In genomic region chr11:128692750-128693578, GRCh38 we compare ENCODE assay signal across 8 cellular contexts. TPM values are rescaled to one million over a fixed set of nuclear protein-coding genes. Genes with fewer than 3 reads are reported as not detected.
A peak's percentile ranks its signal among the peaks of the same experiment; 100 is the strongest.
DNase-seq lines count a peak whose midpoint lies in the region; ATAC-seq and TF ChIP-seq lines count a peak whose summit lies in the region.

No MANE protein-coding gene starts in this region.

- H3K27ac ChIP-seq in KMS-11 = no peak overlapping the region
- H3K27ac ChIP-seq in right cardiac atrium (ENCODE audit: low read length) = peak overlapping the region; percentile 86

- ATAC-seq in right cardiac atrium (peak; percentile 48 to 58), HG03039 (IDR thresholded peaks at IDR 0.05; ENCODE audit: unreplicated experiment) (no peak)

- H3K4me3 ChIP-seq in KMS-11 (IDR thresholded peaks at IDR 0.05; ENCODE audit: insufficient read depth, low read depth, low read length) (no peak overlapping the region), right cardiac atrium (ENCODE audit: low read length) (peak overlapping the region; percentile 70), skeletal muscle satellite cell (ENCODE audit: low read length) (peak overlapping the region; percentile 88)

- H3K27me3 ChIP-seq in KMS-11 (ENCODE audit: insufficient read depth, low read depth) = 0 out of 2 replicates have a peak, but pooled peaks cover 3% of the 10 kb centered on the region
- H3K27me3 ChIP-seq in right cardiac atrium (ENCODE audit: control insufficient read depth, insufficient read depth) = no peaks in the 10 kb centered on the region
- peaks cover 39% of the 10 kb centered on the region for H3K27me3 ChIP-seq in skeletal muscle satellite cell (ENCODE audit: control insufficient read depth, insufficient read depth, low read length)

- peaks cover 35% of the 10 kb centered on the region for H3K4me1 Mint-ChIP-seq in activated naive CD8-positive, alpha-beta T cell treated with anti-CD3 and anti-CD28 coated beads for 36 hours

- DNase-seq in GM03348 (ENCODE audit: low spot score) = peak; percentile 81
- DNase-seq in activated naive CD8-positive, alpha-beta T cell treated with anti-CD3 and anti-CD28 coated beads for 36 hours = peak; percentile 53
- DNase-seq in right cardiac atrium = peak; percentile 57 to 81 (median 79)
- no peak for DNase-seq in COLO829 (ENCODE audit: low spot score)
- DNase-seq in ureter (ENCODE audit: low spot score) = no peak

- peaks cover 9% of the 10 kb centered on the region for H3K36me3 Mint-ChIP-seq in activated naive CD8-positive, alpha-beta T cell treated with anti-CD3 and anti-CD28 coated beads for 36 hours

- no peak for TF ChIP-seq CTCF in KMS-11 (conservative IDR thresholded peaks at IDR 0.05; ENCODE audit: low read depth, low read length)

- H3K27ac Mint-ChIP-seq in activated naive CD8-positive, alpha-beta T cell treated with anti-CD3 and anti-CD28 coated beads for 36 hours = peak overlapping the region; percentile 93

- peak overlapping the region; percentile 95 for H3K4me3 Mint-ChIP-seq in activated naive CD8-positive, alpha-beta T cell treated with anti-CD3 and anti-CD28 coated beads for 36 hours

- H3K4me1 ChIP-seq in KMS-11 (ENCODE audit: low read depth, poor library complexity, severe bottlenecking) (peaks cover 17% of the 10 kb centered on the region), right cardiac atrium (ENCODE audit: control insufficient read depth, insufficient read depth, low read length) (peaks cover 3% of the 10 kb centered on the region), skeletal muscle satellite cell (ENCODE audit: control insufficient read depth, insufficient read depth, low read length) (peaks cover 24% of the 10 kb centered on the region)

- under 1% methylated on average over 68 of the region's 68 CpGs for WGBS in right cardiac atrium

- intact Hi-C loops in right cardiac atrium (cut with DNase I) = loop anchor here in 1 of 4 donors (10.0 kb wide), 1 partner anchor 62 kb away; no protein-coding TSS in a partner anchor

- H3K36me3 ChIP-seq in KMS-11 (ENCODE audit: insufficient read depth) (no peaks in the 10 kb centered on the region), skeletal muscle satellite cell (ENCODE audit: insufficient read depth, low read length) (no peaks in the 10 kb centered on the region)

- H4K20me1 ChIP-seq in KMS-11 (ENCODE audit: insufficient read depth) = no peaks in the 10 kb centered on the region

- H2AFZ ChIP-seq in KMS-11 (ENCODE audit: low read depth) = peak overlapping the region; percentile 71

- peaks cover 14% of the 10 kb centered on the region for H3K27me3 Mint-ChIP-seq in activated naive CD8-positive, alpha-beta T cell treated with anti-CD3 and anti-CD28 coated beads for 36 hours

- H3K9me3 ChIP-seq in right cardiac atrium (ENCODE audit: control insufficient read depth, low read length) = no peaks in the 10 kb centered on the region
- no peaks in the 10 kb centered on the region for H3K9me3 ChIP-seq in skeletal muscle satellite cell (replicated peaks; ENCODE audit: low read length)

- no peaks in the 10 kb centered on the region for H3K9me3 Mint-ChIP-seq in activated naive CD8-positive, alpha-beta T cell treated with anti-CD3 and anti-CD28 coated beads for 36 hours

- H3K4me2 ChIP-seq in KMS-11 = peak overlapping the region; percentile 71
- peak overlapping the region; percentile 95 for H3K4me2 ChIP-seq in skeletal muscle satellite cell (ENCODE audit: low read length)

- H3K79me2 ChIP-seq in KMS-11 (ENCODE audit: insufficient read depth, low read depth) = peaks cover 26% of the 10 kb centered on the region; the same call in 1 of the 2 replicates

- H3K9ac ChIP-seq in KMS-11 = peak overlapping the region; percentile 64; the same call in 1 of the 2 replicates
- H3K9ac ChIP-seq in skeletal muscle satellite cell (ENCODE audit: low read depth, low read length) = peak overlapping the region; percentile 85

RNA-seq across cellular contexts. Expression of gene FLI1, which starts 0.9 kb away (rescaled TPM):
- total RNA-seq in activated naive CD8-positive, alpha-beta T cell treated with anti-CD3 and anti-CD28 coated beads for 36 hours = 10 to 100 TPM; 37.5 to 38.9 TPM
- total RNA-seq in right cardiac atrium (10 to 100 TPM; 14.9 to 22.3 (median 17.2) TPM), ureter (19.1 TPM)
- 12.4 TPM for polyA plus RNA-seq in right cardiac atrium
- 1.5 and 2.5 TPM in 2 replicates for total RNA-seq in skeletal muscle satellite cell (2012; rRNA removed)

Comparison
In these comparisons a context has a peak if more than half of its experiments do, and no peak if none do; other contexts are left out.
1. DNase-seq: peak in GM03348 (single experiment), activated naive CD8-positive, alpha-beta T cell treated with anti-CD3 and anti-CD28 coated beads for 36 hours (single experiment) and right cardiac atrium (3 of 3); none in COLO829 (single experiment) and ureter (single experiment).